In genomic region chr13:40758811-40759210, GRCh38 we compare ENCODE assay signal across 17 cellular contexts. TPM values are rescaled to one million over a fixed set of nuclear protein-coding genes. Genes with fewer than 3 reads are reported as not detected.
DNase-seq lines count a peak whose midpoint lies in the region; ATAC-seq, FAIRE-seq and TF ChIP-seq lines count a peak whose summit lies in the region.
"Had no signal": no experiment of that assay in that cellular context is flagged by ENCODE, and none has a peak within 500 bp of the region (broad histone marks: within the 10 kb centered on the region; RNA-seq: fewer than 3 reads in every experiment).

No MANE protein-coding gene starts in this region.

- no peak overlapping the region for H3K9ac ChIP-seq in MM.1S (ENCODE audit: low read length)
- H3K9ac ChIP-seq: BLaER1 treated with 17β-estradiol and CSF1 and Interleukin-3, amounts not matched to agents 10 nM and 100 nM had no signal

- H3K4me3 Mint-ChIP-seq in activated T-cell treated with anti-CD3 and anti-CD28 coated beads, Interleukin-2, amount 50 U/mL, for 24 hours: no peak overlapping the region

- intact Hi-C loops in pancreas (cut with DNase I) (no loop called here), ovary (cut with DNase I) (no loop called here)

- H3K79me2 ChIP-seq in MM.1S (ENCODE audit: low read length): no peaks in the 10 kb centered on the region

- H4K20me1 ChIP-seq in MM.1S (ENCODE audit: insufficient read depth, low read length): no peaks in the 10 kb centered on the region

- peak; percentile 29 for FAIRE-seq in pancreas (lab: Jason Lieb, UNC)
- FAIRE-seq: GM18507 had no signal

- no peak for TF ChIP-seq EP300 in ovary (IDR thresholded peaks at IDR 0.05)

- no peak overlapping the region for H3K4me3 ChIP-seq in MM.1S (ENCODE audit: low read length)
- H3K4me3 ChIP-seq in pancreas: no peak overlapping the region
- H3K4me3 ChIP-seq in ovary: no peak overlapping the region
- H3K4me3 ChIP-seq: BLaER1 treated with 17β-estradiol and CSF1 and Interleukin-3, amounts not matched to agents 10 nM and 100 nM had no signal

- peaks cover 82% of the 10 kb centered on the region for H3K36me3 Mint-ChIP-seq in activated T-cell treated with anti-CD3 and anti-CD28 coated beads, Interleukin-2, amount 50 U/mL, for 24 hours (ENCODE audit: low read depth)

- peak; percentile 46 for ATAC-seq in GM21717 (IDR thresholded peaks at IDR 0.05; ENCODE audit: unreplicated experiment)
- no peak for ATAC-seq in pancreas
- ATAC-seq: HCT116 had no signal

- H3K36me3 ChIP-seq in MM.1S (replicated peaks; ENCODE audit: insufficient read depth, low read length): no peaks in the 10 kb centered on the region
- H3K36me3 ChIP-seq in pancreas: peaks cover 0 to 4% (median 0%) of the 10 kb centered on the region in 3 donors
- H3K36me3 ChIP-seq in ovary: no peaks in the 10 kb centered on the region

- H3K27ac ChIP-seq in MM.1S (ENCODE audit: low read length): peak overlapping the region; percentile 32; the same call in 1 of the 2 replicates
- no peak overlapping the region for H3K27ac ChIP-seq in pancreas
- no peak overlapping the region for H3K27ac ChIP-seq in ovary
- H3K27ac ChIP-seq: BLaER1 treated with 17β-estradiol and CSF1 and Interleukin-3, amounts not matched to agents 10 nM and 100 nM had no signal

- no peaks in the 10 kb centered on the region for H3F3A ChIP-seq in MM.1S (ENCODE audit: insufficient read depth, low read length)

- H3K4me1 Mint-ChIP-seq in activated T-cell treated with anti-CD3 and anti-CD28 coated beads, Interleukin-2, amount 50 U/mL, for 24 hours (ENCODE audit: low read depth): peaks cover 35% of the 10 kb centered on the region

- TF ChIP-seq CTCF in MM.1S (IDR thresholded peaks at IDR 0.05; ENCODE audit: low read length) (no peak), pancreas (IDR thresholded peaks at IDR 0.05) (no peak), ovary (IDR thresholded peaks at IDR 0.05) (no peak)

- H3K4me1 ChIP-seq in MM.1S (ENCODE audit: low read length) (peaks cover 6% of the 10 kb centered on the region; the same call in 1 of the 2 replicates), pancreas (no peaks in the 10 kb centered on the region), ovary (ENCODE audit: insufficient read depth) (no peaks in the 10 kb centered on the region)
- H3K4me1 ChIP-seq: BLaER1 treated with 17β-estradiol and CSF1 and Interleukin-3, amounts not matched to agents 10 nM and 100 nM had no signal

- H3K27me3 ChIP-seq in MM.1S (replicated peaks; ENCODE audit: insufficient read depth, low read length) (no peaks in the 10 kb centered on the region), pancreas (no peaks in the 10 kb centered on the region), ovary (no peaks in the 10 kb centered on the region)
- H3K27me3 ChIP-seq: BLaER1 treated with 17β-estradiol and CSF1 and Interleukin-3, amounts not matched to agents 10 nM and 100 nM had no signal

- H3K27ac Mint-ChIP-seq in activated T-cell treated with anti-CD3 and anti-CD28 coated beads, Interleukin-2, amount 50 U/mL, for 24 hours: peak overlapping the region; percentile 41

- H3K9me3 ChIP-seq in MM.1S (replicated peaks; ENCODE audit: insufficient read depth, low read length): no peaks in the 10 kb centered on the region
- H3K9me3 ChIP-seq in pancreas: no peaks in the 10 kb centered on the region
- H3K9me3 ChIP-seq in ovary: no peaks in the 10 kb centered on the region
- H3K9me3 ChIP-seq: BLaER1 treated with 17β-estradiol and CSF1 and Interleukin-3, amounts not matched to agents 10 nM and 100 nM had no signal

- H3K4me2 ChIP-seq in MM.1S (ENCODE audit: low read depth, low read length): no peak overlapping the region
- H3K4me2 ChIP-seq: BLaER1 treated with 17β-estradiol and CSF1 and Interleukin-3, amounts not matched to agents 10 nM and 100 nM had no signal

- no peak for TF ChIP-seq POLR2A in ovary (IDR thresholded peaks at IDR 0.05)

- H3K27me3 Mint-ChIP-seq in activated T-cell treated with anti-CD3 and anti-CD28 coated beads, Interleukin-2, amount 50 U/mL, for 24 hours: no peaks in the 10 kb centered on the region

- H3K9me3 Mint-ChIP-seq in activated T-cell treated with anti-CD3 and anti-CD28 coated beads, Interleukin-2, amount 50 U/mL, for 24 hours: no peaks in the 10 kb centered on the region

- no peaks in the 10 kb centered on the region for H3K9me2 ChIP-seq in MM.1S (replicated peaks; ENCODE audit: insufficient read depth, low read length)

- no peak for DNase-seq in activated T-cell treated with anti-CD3 and anti-CD28 coated beads, Interleukin-2, amount 50 U/mL, for 24 hours
- DNase-seq in activated T-cell treated with anti-CD3 and anti-CD28 coated beads, Interleukin-2, amount 50 U/mL, for 48 hours: no peak
- DNase-seq in MM.1S (peak; percentile 55), pancreas (no peak), DMS 273 (lab: John Stamatoyannopoulos, UW; ENCODE audit: unreplicated experiment) (no peak), NCI-H2171 (lab: John Stamatoyannopoulos, UW) (no peak), ovary (no peak)
- DNase-seq: 8988T, DMS153, Kasumi-1, NCI-H1417, NCI-H2029, NCI-H524 had no signal

- H2AFZ ChIP-seq in MM.1S (ENCODE audit: low read length): no peak overlapping the region

- WGBS in pancreas, 2 donors: 95 to 96% methylated on average over 4 of the region's 4 CpGs
- WGBS in ovary, 3 donors: 94 to 96% (median 94%) methylated on average over 4 of the region's 4 CpGs

RNA-seq across cellular contexts. Expression of gene MRPS31, which starts 12.2 kb away (rescaled TPM):
- total RNA-seq in pancreas (10 to 100 TPM in 1 of 6 donors, 1 to 10 TPM in 5; 6.2 to 12.9 (median 8.3) TPM), ovary (10 to 100 TPM; 17.2 to 27.1 (median 19.1) TPM)
- polyA plus RNA-seq in pancreas (10 to 100 TPM; 20.1 to 22.8 TPM), ovary (10 to 100 TPM; 21.1 to 25.4 TPM)

RNA-seq across cellular contexts. Expression of gene SLC25A15, which starts 30.6 kb away (rescaled TPM):
- total RNA-seq in pancreas: 10 to 100 TPM; 10.1 to 35.9 (median 17.6) TPM
- 1 to 10 TPM; 4.4 to 6.5 TPM for polyA plus RNA-seq in pancreas
- total RNA-seq in ovary: 1 to 10 TPM; 2.3 to 8.4 (median 4.6) TPM
- 10 to 100 TPM in 1 of 2 donors, 1 to 10 TPM in 1; 1.7 to 15.4 TPM for polyA plus RNA-seq in ovary
